In the genomic region with DNA sequence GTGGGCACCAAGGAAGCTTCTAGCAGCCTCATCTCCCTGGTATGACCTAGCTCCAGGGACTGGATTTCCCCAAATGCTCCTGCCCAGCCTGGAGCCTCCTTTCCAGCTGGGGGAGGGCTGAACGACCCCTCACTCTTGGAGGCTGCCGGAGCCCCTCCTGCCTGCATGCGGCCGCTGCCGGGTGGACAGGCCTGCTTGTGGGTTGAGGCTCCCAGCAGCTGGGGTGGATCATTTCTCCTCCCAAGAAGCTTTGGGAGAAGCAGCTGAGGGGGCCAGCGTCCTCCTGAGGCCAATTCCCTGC, we compare ENCODE assay signal across 14 cellular contexts.
A peak's percentile ranks its signal among the peaks of the same experiment; 100 is the strongest.
DNase-seq lines count a peak whose midpoint lies in the region; ATAC-seq and TF ChIP-seq lines count a peak whose summit lies in the region.
"Had no signal": no experiment of that assay in that cellular context is flagged by ENCODE, and none has a peak within 500 bp of the region (broad histone marks: within the 10 kb centered on the region; RNA-seq: fewer than 3 reads in every experiment).

No MANE protein-coding gene starts in this region.

- H3K27ac Mint-ChIP-seq in activated CD4-positive, alpha-beta T cell treated with anti-CD3 and anti-CD28 coated beads, Interleukin-2, amount 10 ng/mL, durations not matched to agents 7 days and 5 days = no peak overlapping the region

- H3K27me3 Mint-ChIP-seq in activated CD4-positive, alpha-beta T cell treated with anti-CD3 and anti-CD28 coated beads, Interleukin-2, amount 10 ng/mL, durations not matched to agents 7 days and 5 days = no peaks in the 10 kb centered on the region

- H3K27me3 ChIP-seq in AG04450 (ENCODE audit: control insufficient read depth, insufficient read depth, low read length) (no peaks in the 10 kb centered on the region), Panc1 (ENCODE audit: control insufficient read depth, insufficient read depth, low read length) (no peaks in the 10 kb centered on the region), esophagus squamous epithelium (no peaks in the 10 kb centered on the region), prostate gland (replicated peaks; ENCODE audit: insufficient read depth) (no peaks in the 10 kb centered on the region)

- WGBS in esophagus squamous epithelium, 2 donors = 20% methylated on average over 1 of the region's 6 CpGs; no CpG with 5 or more reads in 1 of the 2 donors
- 55% methylated on average over 6 of the region's 6 CpGs for WGBS in prostate gland

- BruUV-seq in Panc1 (replicated peaks; lab: Mats Ljungman, UMichigan) = no TSS peak

- POLR2A ChIA-PET in AG04450 (lab: Yijun Ruan, JAX) (interaction anchor here (0.5 to 2.5 kb wide), 8 partner anchors 12 to 70 kb away, joined by 3 to 10 read pairs (median 8); no protein-coding TSS in a partner anchor), Panc1 (lab: Charles Lee) (no interaction called here)
- POLR2A ChIA-PET in activated CD4-positive, alpha-beta T cell treated with anti-CD3 and anti-CD28 coated beads, Interleukin-2, amount 10 ng/mL, durations not matched to agents 7 days and 5 days (lab: Charles Lee) = no interaction called here

- CTCF ChIA-PET in AG04450 (lab: Charles Lee) = interaction anchor here (1.2 to 2.3 kb wide), 2 partner anchors 23 to 76 kb away, joined by 4 to 11 read pairs; no protein-coding TSS in a partner anchor
- CTCF ChIA-PET in Panc1 (lab: Charles Lee) = interaction anchor here (1.7 kb wide), 1 partner anchor 24 kb away, joined by 11 read pairs; no protein-coding TSS in a partner anchor
- CTCF ChIA-PET in activated CD4-positive, alpha-beta T cell treated with anti-CD3 and anti-CD28 coated beads, Interleukin-2, amount 10 ng/mL, durations not matched to agents 7 days and 5 days (lab: Charles Lee) = interaction anchor here (0.8 to 1.5 kb wide), 4 partner anchors 9 to 22 kb away, joined by 3 to 7 read pairs (median 4); no protein-coding TSS in a partner anchor

- peaks cover 76% of the 10 kb centered on the region for H3K4me1 ChIP-seq in Panc1 (ENCODE audit: control insufficient read depth, insufficient read depth, low read length)
- peaks cover 38 to 81% (median 44%) of the 10 kb centered on the region in 3 donors for H3K4me1 ChIP-seq in esophagus squamous epithelium
- no peaks in the 10 kb centered on the region for H3K4me1 ChIP-seq in prostate gland (replicated peaks)

- 0 out of 2 replicates have a peak, but pooled peaks cover 2% of the 10 kb centered on the region for H3K36me3 ChIP-seq in Panc1 (ENCODE audit: control insufficient read depth, insufficient read depth, low read length)
- no peaks in the 10 kb centered on the region for H3K36me3 ChIP-seq in esophagus squamous epithelium
- no peaks in the 10 kb centered on the region for H3K36me3 ChIP-seq in prostate gland

- in situ Hi-C loops in Panc1 (cut with HindIII; ENCODE audit: low pct_unique_long_range_greater_than_20kb, low sequenced_read_pairs) = no loop called here

- peaks cover 6% of the 10 kb centered on the region for H3K9me3 Mint-ChIP-seq in activated CD4-positive, alpha-beta T cell treated with anti-CD3 and anti-CD28 coated beads, Interleukin-2, amount 10 ng/mL, durations not matched to agents 7 days and 5 days

- peaks cover 26% of the 10 kb centered on the region for H3K4me1 Mint-ChIP-seq in activated CD4-positive, alpha-beta T cell treated with anti-CD3 and anti-CD28 coated beads, Interleukin-2, amount 10 ng/mL, durations not matched to agents 7 days and 5 days

- TF ChIP-seq POLR2A in esophagus squamous epithelium (IDR thresholded peaks at IDR 0.05) (no peak), prostate gland (IDR thresholded peaks at IDR 0.05) (no peak)

- TF ChIP-seq CTCF in AG04450 (IDR thresholded peaks at IDR 0.05; ENCODE audit: low read depth, low read length) = no peak
- no peak for TF ChIP-seq CTCF in Panc1 (IDR thresholded peaks at IDR 0.05)
- no peak for TF ChIP-seq CTCF in esophagus squamous epithelium (IDR thresholded peaks at IDR 0.05)
- TF ChIP-seq CTCF in prostate gland (IDR thresholded peaks at IDR 0.05) = no peak

- no peak for ATAC-seq in Panc1
- ATAC-seq in HG03439 (IDR thresholded peaks at IDR 0.05; ENCODE audit: unreplicated experiment) = no peak

- intact Hi-C loops in Panc1 (cut with micrococcal nuclease; ENCODE audit: unreplicated experiment) = no loop called here
- intact Hi-C loops in esophagus squamous epithelium (cut with DNase I) = no loop called here
- intact Hi-C loops in prostate gland (cut with DNase I) = no loop called here

- H3K4me3 Mint-ChIP-seq in activated CD4-positive, alpha-beta T cell treated with anti-CD3 and anti-CD28 coated beads, Interleukin-2, amount 10 ng/mL, durations not matched to agents 7 days and 5 days = no peak overlapping the region

- H3K4me3 ChIP-seq in AG04450 (ENCODE audit: low read depth, low read length) = no peak overlapping the region
- H3K4me3 ChIP-seq in Panc1 (ENCODE audit: low read depth in 2 of 2, low read length in 2 of 2) = no peak overlapping the region
- H3K4me3 ChIP-seq in esophagus squamous epithelium = no peak overlapping the region
- H3K4me3 ChIP-seq in prostate gland = no peak overlapping the region

- peaks cover under 1% of the 10 kb centered on the region for H3K36me3 Mint-ChIP-seq in activated CD4-positive, alpha-beta T cell treated with anti-CD3 and anti-CD28 coated beads, Interleukin-2, amount 10 ng/mL, durations not matched to agents 7 days and 5 days (ENCODE audit: low read depth)

- peak overlapping the region; percentile 98 for H3K27ac ChIP-seq in AG04450 (ENCODE audit: low read depth, low read length)
- H3K27ac ChIP-seq in Panc1 (ENCODE audit: low read length) = peak overlapping the region; percentile 93
- H3K27ac ChIP-seq in esophagus squamous epithelium = peak overlapping the region; percentile 70 to 89 (median 78)
- peak overlapping the region; percentile 41 to 61 for H3K27ac ChIP-seq in prostate gland
- H3K27ac ChIP-seq: WERI-Rb-1 had no signal

- DNase-seq in AG04450 (ENCODE audit: low read depth, low spot score) (no peak), Panc1 (ENCODE audit: low read depth, low spot score) (no peak), esophagus squamous epithelium (lab: John Stamatoyannopoulos, UW) (no peak), prostate gland (ENCODE audit: low spot score) (no peak), NCI-H2227 treated with DMSO at 0.1 percent for 48 hours (lab: John Stamatoyannopoulos, UW) (no peak), SIG-M5 (lab: John Stamatoyannopoulos, UW) (no peak)
- no peak for DNase-seq in activated CD4-positive, alpha-beta T cell treated with anti-CD3 and anti-CD28 coated beads, Interleukin-2, amount 10 ng/mL, durations not matched to agents 7 days and 5 days
- DNase-seq: C1 segment of cervical spinal cord; effector memory CD4-positive, alpha-beta T cell; glutamatergic neuron; NCI-H510A; RPMI8226 had no signal

- H3K9me3 ChIP-seq in AG04450 (ENCODE audit: control insufficient read depth, insufficient read depth, low read length) (no peaks in the 10 kb centered on the region; the same call in 1 of the 2 replicates), Panc1 (ENCODE audit: control insufficient read depth, insufficient read depth, low read depth, low read length) (0 out of 2 replicates have a peak, but pooled peaks cover 5% of the 10 kb centered on the region), esophagus squamous epithelium (no peaks in the 10 kb centered on the region), prostate gland (no peaks in the 10 kb centered on the region)
